ENCODE assay signal across 14 cellular contexts in genomic region chr10:6247041-6247712, GRCh38. TPM values are rescaled to one million over a fixed set of nuclear protein-coding genes. Genes with fewer than 3 reads are reported as not detected.
DNase-seq lines count a peak whose midpoint lies in the region; ATAC-seq, FAIRE-seq and TF ChIP-seq lines count a peak whose summit lies in the region.
"Had no signal": no experiment of that assay in that cellular context is flagged by ENCODE, and none has a peak within 500 bp of the region (broad histone marks: within the 10 kb centered on the region; RNA-seq: fewer than 3 reads in every experiment).

No MANE protein-coding gene starts in this region.

- H3K27ac Mint-ChIP-seq in astrocyte (ENCODE audit: unreplicated experiment), result no peak overlapping the region
- H3K27ac Mint-ChIP-seq: CD4-positive, CD25-positive, alpha-beta regulatory T cell had no signal

- H3K27me3 ChIP-seq in astrocyte (ENCODE audit: insufficient read depth, low read length), result no peaks in the 10 kb centered on the region
- H3K27me3 ChIP-seq in smooth muscle cell (ENCODE audit: low read depth), result no peaks in the 10 kb centered on the region

- H2AFZ ChIP-seq in astrocyte (ENCODE audit: low read depth, low read length) (peak overlapping the region; percentile 44), smooth muscle cell (ENCODE audit: low read depth) (no peak overlapping the region)

- H3K4me2 ChIP-seq in astrocyte (ENCODE audit: low read length) (peak overlapping the region; percentile 16), smooth muscle cell (no peak overlapping the region)

- H3K36me3 Mint-ChIP-seq in astrocyte (ENCODE audit: low read depth, unreplicated experiment), result peaks cover 2% of the 10 kb centered on the region

- H3K4me3 Mint-ChIP-seq in astrocyte (ENCODE audit: unreplicated experiment), result no peak overlapping the region
- H3K4me3 Mint-ChIP-seq: CD4-positive, CD25-positive, alpha-beta regulatory T cell had no signal

- no peaks in the 10 kb centered on the region for H3K9me3 Mint-ChIP-seq in astrocyte (ENCODE audit: unreplicated experiment)
- H3K9me3 Mint-ChIP-seq: CD4-positive, CD25-positive, alpha-beta regulatory T cell had no signal

- no peak for TF ChIP-seq CTCF in astrocyte (IDR thresholded peaks at IDR 0.05; ENCODE audit: insufficient read depth, low read depth, low read length)
- TF ChIP-seq CTCF in smooth muscle cell (IDR thresholded peaks at IDR 0.05; ENCODE audit: borderline replicate concordance, insufficient read depth, poor library complexity, severe bottlenecking), result no peak

- no peak for FAIRE-seq in astrocyte (lab: Jason Lieb, UNC)

- ATAC-seq in GM18873 (IDR thresholded peaks at IDR 0.05; ENCODE audit: low FRiP score, unreplicated experiment) (no peak), HG02642 (IDR thresholded peaks at IDR 0.05; ENCODE audit: poor library complexity, unreplicated experiment) (no peak)

- H3K4me1 ChIP-seq in astrocyte (ENCODE audit: insufficient read depth, low read length) (peaks cover 5% of the 10 kb centered on the region), mesodermal cell (ENCODE audit: control insufficient read depth, insufficient read depth, low read length, poor library complexity, severe bottlenecking) (no peaks in the 10 kb centered on the region), smooth muscle cell (ENCODE audit: low read depth) (no peaks in the 10 kb centered on the region)
- H3K4me1 ChIP-seq: prostate gland had no signal

- H3K79me2 ChIP-seq in astrocyte (ENCODE audit: insufficient read depth, low read length) (no peaks in the 10 kb centered on the region), smooth muscle cell (ENCODE audit: low read depth) (no peaks in the 10 kb centered on the region)

- peak; percentile 82 for DNase-seq in astrocyte (ENCODE audit: low read depth)
- DNase-seq in foreskin melanocyte, result peak; percentile 52
- peak; percentile 77 for DNase-seq in superior temporal gyrus (ENCODE audit: extremely low spot score)
- no peak for DNase-seq in RPMI8226
- no peak for DNase-seq in smooth muscle cell (lab: John Stamatoyannopoulos, UW; ENCODE audit: unreplicated experiment)
- DNase-seq: activated CD8-positive, alpha-beta memory T cell treated with anti-CD3 and anti-CD28 coated beads, Interleukin-2, amount 50 U/mL, for 48 hours; CD4-positive, CD25-positive, alpha-beta regulatory T cell; GDM1; HCEC 1CT; stimulated activated CD4-positive, alpha-beta T cell treated with anti-CD3 and anti-CD28 coated beads, Interleukin-4, amount 100 ng/mL, for 1 hour had no signal

- no peak overlapping the region for H3K27ac ChIP-seq in astrocyte (ENCODE audit: low read depth, low read length)
- peak overlapping the region; percentile 69 for H3K27ac ChIP-seq in mesodermal cell (ENCODE audit: low read depth, low read length, severe bottlenecking)
- no peak overlapping the region for H3K27ac ChIP-seq in smooth muscle cell (ENCODE audit: low read depth)
- H3K27ac ChIP-seq: prostate gland had no signal

- no peaks in the 10 kb centered on the region for H3K36me3 ChIP-seq in astrocyte (ENCODE audit: insufficient read depth, low read length)
- H3K36me3 ChIP-seq in mesodermal cell (ENCODE audit: control insufficient read depth, insufficient read depth, low read length), result no peaks in the 10 kb centered on the region
- H3K36me3 ChIP-seq in smooth muscle cell (ENCODE audit: low read depth), result no peaks in the 10 kb centered on the region
- H3K36me3 ChIP-seq: prostate gland had no signal

- no peaks in the 10 kb centered on the region for H3F3A ChIP-seq in smooth muscle cell (ENCODE audit: low read depth)

- H3K4me1 Mint-ChIP-seq in astrocyte (ENCODE audit: low read depth, unreplicated experiment), result peaks cover 7% of the 10 kb centered on the region
- H3K4me1 Mint-ChIP-seq: CD4-positive, CD25-positive, alpha-beta regulatory T cell had no signal

- no peaks in the 10 kb centered on the region for H3K9me3 ChIP-seq in astrocyte (ENCODE audit: insufficient read depth, low read depth, low read length)
- no peaks in the 10 kb centered on the region for H3K9me3 ChIP-seq in mesodermal cell (ENCODE audit: control insufficient read depth, low read length)
- H3K9me3 ChIP-seq in smooth muscle cell (replicated peaks; ENCODE audit: low read depth), result no peaks in the 10 kb centered on the region
- H3K9me3 ChIP-seq: prostate gland had no signal

- H3K4me3 ChIP-seq in astrocyte (ENCODE audit: insufficient read depth, low read depth, low read length) (no peak overlapping the region), mesodermal cell (ENCODE audit: extremely low read depth, insufficient read depth, low read length, poor library complexity, severe bottlenecking) (no peak overlapping the region), smooth muscle cell (no peak overlapping the region)
- H3K4me3 ChIP-seq: prostate gland had no signal

- 90 to 96% methylated on average over 9 to 11 of the region's 11 CpGs for WGBS in mesodermal cell (ENCODE audit: insufficient coverage in 2 of 2), 2 experiments
- 92% methylated on average over 11 of the region's 11 CpGs for WGBS in smooth muscle cell (ENCODE audit: low lambda C conversion rate)

- H3K27me3 Mint-ChIP-seq in astrocyte (ENCODE audit: low read depth, unreplicated experiment), result no peaks in the 10 kb centered on the region
- H3K27me3 Mint-ChIP-seq: CD4-positive, CD25-positive, alpha-beta regulatory T cell had no signal

- no peak overlapping the region for H3K9ac ChIP-seq in astrocyte (ENCODE audit: low read length)
- H3K9ac ChIP-seq in smooth muscle cell (ENCODE audit: low read depth), result no peak overlapping the region

- H4K20me1 ChIP-seq in astrocyte (ENCODE audit: insufficient read depth, low read length) (no peaks in the 10 kb centered on the region), smooth muscle cell (ENCODE audit: low read depth) (peaks cover 16% of the 10 kb centered on the region)

RNA-seq across cellular contexts. Expression of gene PFKFB3, which starts 44.4 kb away (rescaled TPM):
- total RNA-seq in astrocyte (52.4 and 53.4 TPM in 2 replicates), smooth muscle cell (45.7 and 61.3 TPM in 2 replicates)
- polyA plus RNA-seq in mesodermal cell (2013, experiment 1 of 2), result 45.8 TPM
- polyA plus RNA-seq in mesodermal cell (2013, experiment 2 of 2), result 40.6 TPM
- 68.3 and 73.4 TPM in 2 replicates for polyA plus RNA-seq in smooth muscle cell

Comparison
In these comparisons a context has a peak if more than half of its experiments do, and no peak if none do; other contexts are left out.
1. DNase-seq: peak in astrocyte (single experiment), foreskin melanocyte (single experiment) and superior temporal gyrus (single experiment); none in RPMI8226 (single experiment) and smooth muscle cell (single experiment).